ENCODE assay signal across 14 cellular contexts in the genomic region with DNA sequence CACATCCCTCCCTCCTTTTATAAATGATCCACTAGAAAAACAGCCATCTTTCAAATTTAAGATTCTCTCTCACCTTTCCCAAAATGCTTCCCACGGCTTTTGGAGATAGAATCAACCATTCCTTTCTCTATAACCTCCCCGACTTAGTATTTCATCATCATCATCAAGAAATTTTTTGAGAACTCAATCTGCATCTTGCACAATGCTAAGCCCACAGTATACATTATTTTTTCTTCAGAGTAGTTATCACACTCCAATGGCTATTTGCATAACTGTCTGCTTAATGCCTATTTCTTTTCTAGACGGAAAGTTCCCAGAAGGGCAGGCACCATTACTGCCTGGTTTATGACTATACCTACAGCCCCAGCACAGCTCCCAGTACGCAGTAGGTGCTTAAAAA.
A peak's percentile ranks its signal among the peaks of the same experiment; 100 is the strongest.
DNase-seq lines count a peak whose midpoint lies in the region; ATAC-seq, FAIRE-seq and TF ChIP-seq lines count a peak whose summit lies in the region.
"Had no signal": no experiment of that assay in that cellular context is flagged by ENCODE, and none has a peak within 500 bp of the region (broad histone marks: within the 10 kb centered on the region; RNA-seq: fewer than 3 reads in every experiment).

No MANE protein-coding gene starts in this region.

- no peaks in the 10 kb centered on the region for H3K9me1 ChIP-seq in K562 (ENCODE audit: control insufficient read depth, insufficient read depth, low read length)

- intact Hi-C loops in K562 (cut with micrococcal nuclease) (no loop called here), right cardiac atrium (cut with DNase I) (no loop called here)

- H3K9ac ChIP-seq in OCI-LY1 (ENCODE audit: low read length) (no peak overlapping the region), K562 (ENCODE audit: insufficient read depth in 1 of 2, low read depth in 2 of 2, low read length in 2 of 2) (no peak overlapping the region)
- H3K9ac ChIP-seq: BLaER1 treated with 17β-estradiol and CSF1 and Interleukin-3, amounts not matched to agents 10 nM and 100 nM had no signal

- H3K36me3 ChIP-seq in OCI-LY1 (ENCODE audit: insufficient read depth, low read length) (no peaks in the 10 kb centered on the region), K562 (ENCODE audit: control insufficient read depth, insufficient read depth, low read length) (no peaks in the 10 kb centered on the region)
- H3K36me3 ChIP-seq: BLaER1 treated with 17β-estradiol and CSF1 and Interleukin-3, amounts not matched to agents 10 nM and 100 nM had no signal

- FAIRE-seq in K562 (lab: Jason Lieb, UNC): no peak
- FAIRE-seq: H1 had no signal

- H4K20me1 ChIP-seq in OCI-LY1 (ENCODE audit: insufficient read depth, low read length): no peaks in the 10 kb centered on the region
- peaks cover 4% of the 10 kb centered on the region; the same call in 1 of the 2 replicates for H4K20me1 ChIP-seq in K562 (replicated peaks; ENCODE audit: control insufficient read depth, insufficient read depth, low read length)

- H3K79me2 ChIP-seq in OCI-LY1 (ENCODE audit: insufficient read depth, low read length) (no peaks in the 10 kb centered on the region), K562 (ENCODE audit: control insufficient read depth, insufficient read depth, low read length) (no peaks in the 10 kb centered on the region)

- H3K4me3 Mint-ChIP-seq in effector memory CD8-positive, alpha-beta T cell: no peak overlapping the region
- H3K4me3 Mint-ChIP-seq: B cell; CD8-positive, alpha-beta T cell; H9 had no signal

- peak overlapping the region; percentile 12 for H3K27ac ChIP-seq in OCI-LY1 (ENCODE audit: low read depth, low read length, poor library complexity, severe bottlenecking)
- H3K27ac ChIP-seq in K562 (ENCODE audit: extremely low read depth, low read depth, low read length): no peak overlapping the region
- no peak overlapping the region for H3K27ac ChIP-seq in right cardiac atrium (ENCODE audit: low read length)
- H3K27ac ChIP-seq: BLaER1 treated with 17β-estradiol and CSF1 and Interleukin-3, amounts not matched to agents 10 nM and 100 nM had no signal

- H3K4me1 Mint-ChIP-seq in effector memory CD8-positive, alpha-beta T cell (ENCODE audit: low read depth in 2 of 2): no peaks in the 10 kb centered on the region

- H3K4me2 ChIP-seq in OCI-LY1 (ENCODE audit: low read length): no peak overlapping the region; the same call in 1 of the 2 replicates
- no peak overlapping the region for H3K4me2 ChIP-seq in K562 (ENCODE audit: insufficient read depth, low read length)
- H3K4me2 ChIP-seq: BLaER1 treated with 17β-estradiol and CSF1 and Interleukin-3, amounts not matched to agents 10 nM and 100 nM had no signal

- H3K27me3 Mint-ChIP-seq in effector memory CD8-positive, alpha-beta T cell: peaks cover 0 to 4% of the 10 kb centered on the region in 2 donors
- H3K27me3 Mint-ChIP-seq: B cell had no signal

- H3K36me3 Mint-ChIP-seq in effector memory CD8-positive, alpha-beta T cell (ENCODE audit: insufficient read depth): no peaks in the 10 kb centered on the region
- H3K36me3 Mint-ChIP-seq: CD8-positive, alpha-beta T cell had no signal

- H3K27me3 ChIP-seq in OCI-LY1 (ENCODE audit: insufficient read depth, low read length) (no peaks in the 10 kb centered on the region), K562 (ENCODE audit: control insufficient read depth in 2 of 2, insufficient read depth in 2 of 2, low read length in 2 of 2) (peaks cover 28 to 77% of the 10 kb centered on the region in 2 experiments), right cardiac atrium (ENCODE audit: control insufficient read depth, insufficient read depth) (no peaks in the 10 kb centered on the region)
- H3K27me3 ChIP-seq: BLaER1 treated with 17β-estradiol and CSF1 and Interleukin-3, amounts not matched to agents 10 nM and 100 nM had no signal

- 0% methylated on average over 4 of the region's 4 CpGs for WGBS in K562 (ENCODE audit: insufficient coverage, low coverage, missing lambda C conversion rate)
- WGBS in right cardiac atrium: 94% methylated on average over 4 of the region's 4 CpGs

- no peak for TF ChIP-seq RAD21 in K562 (CRISPR knock-in tag; conservative IDR thresholded peaks at IDR 0.05 in 1 of 2, IDR thresholded peaks at IDR 0.05 in 1 of 2)

- TF ChIP-seq EP300 in K562 (IDR thresholded peaks at IDR 0.05; ENCODE audit: low read length): no peak

- TF ChIP-seq CTCF in OCI-LY1 (IDR thresholded peaks at IDR 0.05; ENCODE audit: low read length): no peak
- no peak for TF ChIP-seq CTCF in K562 (IDR thresholded peaks at IDR 0.05 in 2 of 3, conservative IDR thresholded peaks at IDR 0.05 in 1 of 3; ENCODE audit: insufficient read depth in 2 of 3, low read depth in 1 of 3, low read length in 3 of 3)

- no peaks in the 10 kb centered on the region for H3K9me2 ChIP-seq in OCI-LY1 (ENCODE audit: low read depth, low read length)

- H3K9me3 Mint-ChIP-seq in effector memory CD8-positive, alpha-beta T cell: no peaks in the 10 kb centered on the region
- H3K9me3 Mint-ChIP-seq: CD8-positive, alpha-beta T cell; H9 had no signal

- no peaks in the 10 kb centered on the region for H3F3A ChIP-seq in OCI-LY1 (ENCODE audit: insufficient read depth, low read length)

- CTCF ChIA-PET in K562 (lab: Yijun Ruan, JAX; ENCODE audit: low intra/inter-chr PET ratio): no interaction called here

- TF ChIP-seq POLR2A in K562 (conservative IDR thresholded peaks at IDR 0.05): no peak

- in situ Hi-C loops in K562 (cut with MboI): no loop called here

- BruUV-seq in K562 (replicated peaks; lab: Mats Ljungman, UMichigan): no TSS peak

- H2AFZ ChIP-seq in OCI-LY1 (ENCODE audit: low read length): no peak overlapping the region
- H2AFZ ChIP-seq in K562 (ENCODE audit: low read depth, low read length): no peak overlapping the region

- no peak overlapping the region for H3K27ac Mint-ChIP-seq in effector memory CD8-positive, alpha-beta T cell
- H3K27ac Mint-ChIP-seq: B cell; CD8-positive, alpha-beta T cell; H9 had no signal

- ATAC-seq in K562 (no peak), right cardiac atrium (no peak), HG03045 (IDR thresholded peaks at IDR 0.05; ENCODE audit: unreplicated experiment) (no peak)
- no peak for ATAC-seq in effector memory CD8-positive, alpha-beta T cell (replicated peaks)
- ATAC-seq: CD8-positive, alpha-beta T cell had no signal

- DNase-seq in K562 (ENCODE audit: extremely low read depth in 1 of 4, low spot score in 3 of 4) (no peak), iris pigment epithelial cell (ENCODE audit: low read depth) (peak; percentile 44), right cardiac atrium (no peak)
- no peak for DNase-seq in effector memory CD8-positive, alpha-beta T cell
- DNase-seq: Calu3; CD8-positive, alpha-beta T cell; DMS79 treated with DMSO at 0.1 percent for 48 hours; GF-D8; H9 had no signal

- POLR2A ChIA-PET in K562 (lab: Yijun Ruan, JAX): interaction anchor here (0.8 kb wide), 1 partner anchor 153 kb away, joined by 3 read pairs; no protein-coding TSS in a partner anchor

- H3K4me3 ChIP-seq in OCI-LY1 (ENCODE audit: low read depth, low read length, poor library complexity, severe bottlenecking): no peak overlapping the region
- no peak overlapping the region for H3K4me3 ChIP-seq in K562
- no peak overlapping the region for H3K4me3 ChIP-seq in right cardiac atrium (ENCODE audit: low read length)
- H3K4me3 ChIP-seq: BLaER1 treated with 17β-estradiol and CSF1 and Interleukin-3, amounts not matched to agents 10 nM and 100 nM had no signal

- H3K9me3 ChIP-seq in OCI-LY1 (ENCODE audit: low read length): no peaks in the 10 kb centered on the region
- no peaks in the 10 kb centered on the region for H3K9me3 ChIP-seq in K562 (replicated peaks; ENCODE audit: control insufficient read depth, insufficient read depth, low read depth, low read length)
- H3K9me3 ChIP-seq in right cardiac atrium (ENCODE audit: control insufficient read depth, low read length): no peaks in the 10 kb centered on the region
- H3K9me3 ChIP-seq: BLaER1 treated with 17β-estradiol and CSF1 and Interleukin-3, amounts not matched to agents 10 nM and 100 nM had no signal

- peaks cover 55% of the 10 kb centered on the region for H3K4me1 ChIP-seq in OCI-LY1 (ENCODE audit: insufficient read depth, low read length, severe bottlenecking)
- H3K4me1 ChIP-seq in K562 (replicated peaks in 1 of 2; ENCODE audit: control insufficient read depth in 2 of 2, insufficient read depth in 2 of 2, low read length in 2 of 2): no peaks in the 10 kb centered on the region
- H3K4me1 ChIP-seq in right cardiac atrium (ENCODE audit: control insufficient read depth, insufficient read depth, low read length): no peaks in the 10 kb centered on the region

TF ChIP-seq in K562, 482 proteins besides CTCF, POLR2A, EP300 and RAD21:
- TF ChIP-seq CEBPG (CRISPR knock-in tag; IDR thresholded peaks at IDR 0.05): no peak
- TF ChIP-seq CEBPG (tag; conservative IDR thresholded peaks at IDR 0.05 in 1 of 2, IDR thresholded peaks at IDR 0.05 in 1 of 2): peak in 1 of 2 experiments; percentile 23; a peak in 2 of 4 replicates
- TF ChIP-seq HDGF (IDR thresholded peaks at IDR 0.05): no peak
- TF ChIP-seq PTRF (tag; IDR thresholded peaks at IDR 0.05): no peak
- no peak for TF ChIP-seq ARHGAP35 (IDR thresholded peaks at IDR 0.05; ENCODE audit: partially characterized antibody)
- 0 out of 2 replicates have a peak, but pooled peaks have one; percentile 12 for TF ChIP-seq CEBPB (tag; IDR thresholded peaks at IDR 0.05)
- no peak for TF ChIP-seq STAG1 (CRISPR knock-in tag; IDR thresholded peaks at IDR 0.05; ENCODE audit: borderline replicate concordance)
- TF ChIP-seq PHTF2 (CRISPR knock-in tag; IDR thresholded peaks at IDR 0.05): no peak
- TF ChIP-seq ZNF133 (CRISPR knock-in tag; IDR thresholded peaks at IDR 0.05): no peak
- TF ChIP-seq CBFA2T3 (IDR thresholded peaks at IDR 0.05): no peak
- TF ChIP-seq, protein P1, sequence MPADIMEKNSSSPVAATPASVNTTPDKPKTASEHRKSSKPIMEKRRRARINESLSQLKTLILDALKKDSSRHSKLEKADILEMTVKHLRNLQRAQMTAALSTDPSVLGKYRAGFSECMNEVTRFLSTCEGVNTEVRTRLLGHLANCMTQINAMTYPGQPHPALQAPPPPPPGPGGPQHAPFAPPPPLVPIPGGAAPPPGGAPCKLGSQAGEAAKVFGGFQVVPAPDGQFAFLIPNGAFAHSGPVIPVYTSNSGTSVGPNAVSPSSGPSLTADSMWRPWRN (IDR thresholded peaks at IDR 0.05; ENCODE audit: low read depth): no peak
- no peak for TF ChIP-seq MECOM (CRISPR knock-in tag; IDR thresholded peaks at IDR 0.05)
- no peak for TF ChIP-seq CSDE1 (IDR thresholded peaks at IDR 0.05)
- TF ChIP-seq CBFA2T2 (conservative IDR thresholded peaks at IDR 0.05): no peak
- no peak for TF ChIP-seq ZNF699 (CRISPR knock-in tag; IDR thresholded peaks at IDR 0.05; ENCODE audit: insufficient replicate concordance)
- no peak for TF ChIP-seq TARDBP (IDR thresholded peaks at IDR 0.05)
TF ChIP-seq in K562: peak in this region for 2.
